Comparison of ENCODE assay signal across 8 cellular contexts in genomic region chr19:1851581-1852293, GRCh38. TPM values are rescaled to one million over a fixed set of nuclear protein-coding genes. Genes with fewer than 3 reads are reported as not detected.
A peak's percentile ranks its signal among the peaks of the same experiment; 100 is the strongest.
DNase-seq lines count a peak whose midpoint lies in the region; ATAC-seq and TF ChIP-seq lines count a peak whose summit lies in the region.

No MANE protein-coding gene starts in this region.

- H3K36me3 ChIP-seq in CD4-positive, CD25-positive, alpha-beta regulatory T cell (ENCODE audit: control insufficient read depth, insufficient read depth, low read length) = no peaks in the 10 kb centered on the region
- no peaks in the 10 kb centered on the region for H3K36me3 ChIP-seq in neuronal stem cell (replicated peaks in 1 of 2; ENCODE audit: control insufficient read depth in 2 of 2, insufficient read depth in 2 of 2, low read length in 2 of 2)

- peak overlapping the region; percentile 84 for H2BK5ac ChIP-seq in neuronal stem cell (ENCODE audit: low read length)

- no peak overlapping the region for H4K8ac ChIP-seq in neuronal stem cell (ENCODE audit: low read depth, low read length)

- peaks cover 4% of the 10 kb centered on the region for H3K27me3 Mint-ChIP-seq in CD4-positive, CD25-positive, alpha-beta regulatory T cell
- peaks cover 3% of the 10 kb centered on the region for H3K27me3 Mint-ChIP-seq in nephron progenitor cell (ENCODE audit: low read depth, poor library complexity)

- H3K14ac ChIP-seq in neuronal stem cell (ENCODE audit: low read length) = no peak overlapping the region

- no peaks in the 10 kb centered on the region for H3K9me3 Mint-ChIP-seq in CD4-positive, CD25-positive, alpha-beta regulatory T cell
- no peaks in the 10 kb centered on the region for H3K9me3 Mint-ChIP-seq in nephron progenitor cell

- no peaks in the 10 kb centered on the region for H3K27me3 ChIP-seq in CD4-positive, CD25-positive, alpha-beta regulatory T cell (ENCODE audit: control insufficient read depth, insufficient read depth, low read length)
- H3K27me3 ChIP-seq in neuronal stem cell (ENCODE audit: control insufficient read depth in 3 of 3, insufficient read depth in 3 of 3, low read depth in 1 of 3, low read length in 3 of 3) = peaks cover 0 to 8% (median 0%) of the 10 kb centered on the region in 3 experiments

- no peak overlapping the region for H3K18ac ChIP-seq in neuronal stem cell (ENCODE audit: low read length)

- peak; percentile 65 to 74 (median 67) for DNase-seq in CD4-positive, CD25-positive, alpha-beta regulatory T cell
- DNase-seq in NCI-H69 (lab: John Stamatoyannopoulos, UW) = peak; percentile 98
- DNase-seq in activated naive CD4-positive, alpha-beta T cell treated with anti-CD3 and anti-CD28 coated beads, Interleukin-2, amount 50 U/mL, for 16 hours = peak; percentile 75
- DNase-seq in neuronal stem cell (ENCODE audit: low spot score) = no peak
- DNase-seq in SHP77 (lab: John Stamatoyannopoulos, UW) = no peak
- DNase-seq in nephron progenitor cell = no peak
- no peak for DNase-seq in NCI-H82 treated with DMSO at 0.1 percent for 48 hours (lab: John Stamatoyannopoulos, UW; ENCODE audit: unreplicated experiment)
- DNase-seq in DMS 273 (lab: John Stamatoyannopoulos, UW; ENCODE audit: unreplicated experiment) = no peak

- H3K23ac ChIP-seq in neuronal stem cell (ENCODE audit: low read depth, low read length, poor library complexity) = no peak overlapping the region

- no peaks in the 10 kb centered on the region for H3K9me3 ChIP-seq in CD4-positive, CD25-positive, alpha-beta regulatory T cell (ENCODE audit: control insufficient read depth in 2 of 2, low read length in 2 of 2)
- H3K9me3 ChIP-seq in neuronal stem cell (replicated peaks in 1 of 2; ENCODE audit: control insufficient read depth in 2 of 2, insufficient read depth in 1 of 2, low read depth in 1 of 2, low read length in 2 of 2) = no peaks in the 10 kb centered on the region

- peaks cover 0 to 64% (median 23%) of the 10 kb centered on the region in 4 donors for H3K4me1 Mint-ChIP-seq in CD4-positive, CD25-positive, alpha-beta regulatory T cell
- peaks cover 51% of the 10 kb centered on the region for H3K4me1 Mint-ChIP-seq in nephron progenitor cell

- H3K9ac ChIP-seq in neuronal stem cell (ENCODE audit: low read depth, low read length, poor library complexity) = no peak overlapping the region

- H3K4me1 ChIP-seq in CD4-positive, CD25-positive, alpha-beta regulatory T cell (ENCODE audit: control insufficient read depth, insufficient read depth, low read length, poor library complexity, severe bottlenecking) = peaks cover 73% of the 10 kb centered on the region
- H3K4me1 ChIP-seq in neuronal stem cell (ENCODE audit: control insufficient read depth in 2 of 2, insufficient read depth in 1 of 2, low read depth in 1 of 2, low read length in 2 of 2) = peaks cover 22 to 27% of the 10 kb centered on the region in 2 donors

- H3K4me2 ChIP-seq in neuronal stem cell (ENCODE audit: insufficient read depth, low read length, poor library complexity, severe bottlenecking) = peak overlapping the region; percentile 18

- H2BK15ac ChIP-seq in neuronal stem cell (ENCODE audit: low read length) = no peak overlapping the region

- H3K4me3 Mint-ChIP-seq in CD4-positive, CD25-positive, alpha-beta regulatory T cell = peak overlapping the region in 2 of 4 donors; percentile 33 to 92
- H3K4me3 Mint-ChIP-seq in nephron progenitor cell = no peak overlapping the region

- no peak overlapping the region for H4K91ac ChIP-seq in neuronal stem cell (ENCODE audit: low read depth, low read length, poor library complexity)

- H3K4me3 ChIP-seq in CD4-positive, CD25-positive, alpha-beta regulatory T cell (ENCODE audit: low read depth, low read length) = no peak overlapping the region
- peak overlapping the region in 1 of 2 donors; percentile 37 for H3K4me3 ChIP-seq in neuronal stem cell (ENCODE audit: low read length in 2 of 2)

- H3K27ac ChIP-seq in CD4-positive, CD25-positive, alpha-beta regulatory T cell (ENCODE audit: insufficient read depth, low read length, poor library complexity, severe bottlenecking) = peak overlapping the region; percentile 74
- no peak overlapping the region for H3K27ac ChIP-seq in neuronal stem cell (replicated peaks; ENCODE audit: low read length)

- H2BK120ac ChIP-seq in neuronal stem cell (ENCODE audit: low read depth, low read length) = no peak overlapping the region

- peak overlapping the region; percentile 81 for H2AK5ac ChIP-seq in neuronal stem cell (ENCODE audit: low read depth, low read length)

- H3K27ac Mint-ChIP-seq in CD4-positive, CD25-positive, alpha-beta regulatory T cell = peak overlapping the region; percentile 44 to 77 (median 62)
- no peak overlapping the region for H3K27ac Mint-ChIP-seq in nephron progenitor cell

- H3K36me3 Mint-ChIP-seq in CD4-positive, CD25-positive, alpha-beta regulatory T cell = peaks cover 3% of the 10 kb centered on the region
- no peaks in the 10 kb centered on the region for H3K36me3 Mint-ChIP-seq in nephron progenitor cell (ENCODE audit: low read depth)

- no peak for TF ChIP-seq CTCF in nephron progenitor cell (IDR thresholded peaks at IDR 0.05)

- ATAC-seq in CD4-positive, CD25-positive, alpha-beta regulatory T cell (ENCODE audit: low read depth in 2 of 2) = no peak

- WGBS in neuronal stem cell (ENCODE audit: extremely low coverage in 2 of 2, insufficient read length in 2 of 2, insufficient replicate concordance in 1 of 2), 2 donors = no CpG with 5 or more reads among the region's 58 CpGs

- H3K79me1 ChIP-seq in neuronal stem cell (ENCODE audit: low read depth, low read length) = peaks cover 14% of the 10 kb centered on the region

- no peak overlapping the region for H2AFZ ChIP-seq in neuronal stem cell (ENCODE audit: low read length)

- H2BK12ac ChIP-seq in neuronal stem cell (ENCODE audit: low read length) = no peak overlapping the region

- no peak overlapping the region for H3K4ac ChIP-seq in neuronal stem cell (ENCODE audit: low read length)

RNA-seq across cellular contexts. Expression of gene REXO1, which starts 3.5 kb away (rescaled TPM):
- total RNA-seq in CD4-positive, CD25-positive, alpha-beta regulatory T cell = 103 TPM
- 1 to 10 TPM; 2.5 to 5.5 (median 3.6) TPM for polyA plus RNA-seq in CD4-positive, CD25-positive, alpha-beta regulatory T cell
- 15.0 TPM for polyA plus RNA-seq in neuronal stem cell (2013, experiment 1 of 2)
- 16.5 TPM for polyA plus RNA-seq in neuronal stem cell (2013, experiment 2 of 2)

RNA-seq across cellular contexts. Expression of gene KLF16, which starts 11.6 kb away (rescaled TPM):
- total RNA-seq in CD4-positive, CD25-positive, alpha-beta regulatory T cell = 40.6 TPM
- polyA plus RNA-seq in CD4-positive, CD25-positive, alpha-beta regulatory T cell = under 1 TPM; 0.28 to 0.86 (median 0.59) TPM
- polyA plus RNA-seq in neuronal stem cell (2013, experiment 1 of 2) = 12.8 TPM
- polyA plus RNA-seq in neuronal stem cell (2013, experiment 2 of 2) = 12.5 TPM

RNA-seq across cellular contexts. Expression of gene ABHD17A, which starts 33.6 kb away (rescaled TPM):
- 148 TPM for total RNA-seq in CD4-positive, CD25-positive, alpha-beta regulatory T cell
- 100 to 1,000 TPM; 139 to 202 (median 159) TPM for polyA plus RNA-seq in CD4-positive, CD25-positive, alpha-beta regulatory T cell
- polyA plus RNA-seq in neuronal stem cell (2013, experiment 1 of 2) = 44.4 TPM
- 44.1 TPM for polyA plus RNA-seq in neuronal stem cell (2013, experiment 2 of 2)

RNA-seq across cellular contexts. Expression of gene ATP8B3, which starts 39.7 kb away (rescaled TPM):
- total RNA-seq in CD4-positive, CD25-positive, alpha-beta regulatory T cell = 12.2 TPM
- polyA plus RNA-seq in CD4-positive, CD25-positive, alpha-beta regulatory T cell = 1 to 10 TPM; 1.1 to 3.8 (median 2.6) TPM
- polyA plus RNA-seq in neuronal stem cell (2013, experiment 1 of 2) = 0.79 TPM
- 0.80 TPM for polyA plus RNA-seq in neuronal stem cell (2013, experiment 2 of 2)

RNA-seq across cellular contexts. Expression of gene ADAT3, which starts 53.5 kb away (rescaled TPM):
- 6.9 TPM for total RNA-seq in CD4-positive, CD25-positive, alpha-beta regulatory T cell
- 1 to 10 TPM; 4.4 to 8.8 (median 6.0) TPM for polyA plus RNA-seq in CD4-positive, CD25-positive, alpha-beta regulatory T cell
- 4.4 TPM for polyA plus RNA-seq in neuronal stem cell (2013, experiment 1 of 2)
- 3.8 TPM for polyA plus RNA-seq in neuronal stem cell (2013, experiment 2 of 2)

Comparison
In these comparisons a context has a peak if more than half of its experiments do, and no peak if none do; other contexts are left out.
1. DNase-seq: peak in CD4-positive, CD25-positive, alpha-beta regulatory T cell (3 of 3), NCI-H69 (single experiment) and activated naive CD4-positive, alpha-beta T cell treated with anti-CD3 and anti-CD28 coated beads, Interleukin-2, amount 50 U/mL, for 16 hours (single experiment); none in neuronal stem cell (single experiment), SHP77 (0 of 2), nephron progenitor cell (single experiment), NCI-H82 treated with DMSO at 0.1 percent for 48 hours (single experiment) and DMS 273 (single experiment).